1 cellular context compared by ENCODE assay signal in genomic region chr10:72692057-72692891, GRCh38.
TF ChIP-seq lines count a peak whose summit lies in the region.

TSS of gene MCU (plus strand) at chr10:72692143. CDS start at chr10:72692152, 9 bp downstream.

TF ChIP-seq in K562, 482 proteins besides CTCF, POLR2A, EP300 and RAD21 (continued from another document and continues in another):
- no peak for TF ChIP-seq MNT (conservative IDR thresholded peaks at IDR 0.05)
- no peak for TF ChIP-seq RHOXF2B (CRISPR knock-in tag; conservative IDR thresholded peaks at IDR 0.05)
- TF ChIP-seq NFIX (CRISPR knock-in tag; IDR thresholded peaks at IDR 0.05; ENCODE audit: low read depth): no peak
- TF ChIP-seq CHD2 (IDR thresholded peaks at IDR 0.05; ENCODE audit: low read depth, low read length): no peak
- TF ChIP-seq ZBTB11 (CRISPR knock-in tag; IDR thresholded peaks at IDR 0.05): no peak
- peak; percentile 63 for TF ChIP-seq SUPT5H (IDR thresholded peaks at IDR 0.05)
- no peak for TF ChIP-seq ZKSCAN8 (CRISPR knock-in tag; IDR thresholded peaks at IDR 0.05)
- peak; percentile 82 for TF ChIP-seq GTF2F1 (IDR thresholded peaks at IDR 0.05; ENCODE audit: low read depth, low read length)
- TF ChIP-seq POLR2AphosphoS2 (IDR thresholded peaks at IDR 0.05; ENCODE audit: low read length): no peak
- no peak for TF ChIP-seq E2F4 (CRISPR knock-in tag; IDR thresholded peaks at IDR 0.05; ENCODE audit: low read depth)
- no peak; the same call in 1 of the 2 replicates for TF ChIP-seq ZNF134 (CRISPR knock-in tag; conservative IDR thresholded peaks at IDR 0.05)
- no peak for TF ChIP-seq ZBTB40 (IDR thresholded peaks at IDR 0.05)
- no peak for TF ChIP-seq ZBTB40 (CRISPR knock-in tag; IDR thresholded peaks at IDR 0.05)
- no peak for TF ChIP-seq MEF2A (IDR thresholded peaks at IDR 0.05; ENCODE audit: control insufficient read depth, low read depth, low read length)
- TF ChIP-seq PHB2 (IDR thresholded peaks at IDR 0.05; ENCODE audit: low read depth): no peak
- no peak for TF ChIP-seq TSHZ1 (CRISPR knock-in tag; IDR thresholded peaks at IDR 0.05)
- TF ChIP-seq TEAD4 (IDR thresholded peaks at IDR 0.05; ENCODE audit: low read length): no peak
- TF ChIP-seq TEAD4 (CRISPR knock-in tag; IDR thresholded peaks at IDR 0.05; ENCODE audit: borderline replicate concordance): no peak
- TF ChIP-seq BRD9 (IDR thresholded peaks at IDR 0.05; ENCODE audit: low read depth, partially characterized antibody): no peak
- no peak for TF ChIP-seq GTF2B (IDR thresholded peaks at IDR 0.05; ENCODE audit: extremely low read depth, insufficient read length)
- TF ChIP-seq SMAD2 (IDR thresholded peaks at IDR 0.05; ENCODE audit: low read depth, low read length): no peak
- no peak for TF ChIP-seq CHD4 (IDR thresholded peaks at IDR 0.05; ENCODE audit: insufficient read depth, insufficient replicate concordance, low read depth, low read length, poor library complexity, severe bottlenecking)
- 0 out of 2 replicates have a peak, but pooled peaks have one; percentile 8 for TF ChIP-seq CEBPG (CRISPR knock-in tag; IDR thresholded peaks at IDR 0.05)
- TF ChIP-seq CEBPG (tag; conservative IDR thresholded peaks at IDR 0.05 in 1 of 2, IDR thresholded peaks at IDR 0.05 in 1 of 2): no peak
- no peak for TF ChIP-seq XRCC4 (IDR thresholded peaks at IDR 0.05; ENCODE audit: extremely low read depth, insufficient read depth, insufficient read length)
- no peak; the same call in 1 of the 2 replicates for TF ChIP-seq ZNF282 (CRISPR knock-in tag; IDR thresholded peaks at IDR 0.05)
- TF ChIP-seq ZNF124 (CRISPR knock-in tag; IDR thresholded peaks at IDR 0.05): no peak
- TF ChIP-seq TCF7 (IDR thresholded peaks at IDR 0.05; ENCODE audit: borderline replicate concordance): 0 out of 2 replicates have a peak, but pooled peaks have one; percentile 28
- no peak for TF ChIP-seq HMG20A (CRISPR knock-in tag; conservative IDR thresholded peaks at IDR 0.05)
- TF ChIP-seq STAG1 (CRISPR knock-in tag; IDR thresholded peaks at IDR 0.05; ENCODE audit: borderline replicate concordance): peak; percentile 27; the same call in 1 of the 2 replicates
- no peak for TF ChIP-seq HEY1 (CRISPR knock-in tag; IDR thresholded peaks at IDR 0.05; ENCODE audit: borderline replicate concordance)
- no peak for TF ChIP-seq RFX7 (CRISPR knock-in tag; IDR thresholded peaks at IDR 0.05)
- TF ChIP-seq KLF1 (tag; IDR thresholded peaks at IDR 0.05): no peak
- TF ChIP-seq ETV1 (tag; conservative IDR thresholded peaks at IDR 0.05; ENCODE audit: low read depth): no peak
- TF ChIP-seq NFRKB (IDR thresholded peaks at IDR 0.05; ENCODE audit: low read depth): no peak
- TF ChIP-seq KLF13 (tag; IDR thresholded peaks at IDR 0.05; ENCODE audit: borderline replicate concordance, low read depth): no peak
- TF ChIP-seq FOXO4 (CRISPR knock-in tag; IDR thresholded peaks at IDR 0.05): no peak
- no peak for TF ChIP-seq HDGF (IDR thresholded peaks at IDR 0.05)
- TF ChIP-seq PHF20 (IDR thresholded peaks at IDR 0.05; ENCODE audit: partially characterized antibody): no peak
- no peak for TF ChIP-seq THAP7 (CRISPR knock-in tag; IDR thresholded peaks at IDR 0.05)
- no peak for TF ChIP-seq GABPB2 (CRISPR knock-in tag; conservative IDR thresholded peaks at IDR 0.05)
- no peak for TF ChIP-seq IFI16 (CRISPR knock-in tag; IDR thresholded peaks at IDR 0.05)
- TF ChIP-seq NCOA1 (IDR thresholded peaks at IDR 0.05; ENCODE audit: low read depth): no peak
